8 cellular contexts compared by ENCODE assay signal in genomic region chr20:49982346-49983122, GRCh38. TPM values are rescaled to one million over a fixed set of nuclear protein-coding genes. Genes with fewer than 3 reads are reported as not detected.
DNase-seq lines count a peak whose midpoint lies in the region; ATAC-seq and TF ChIP-seq lines count a peak whose summit lies in the region.

Gene SNAI1, plus strand, starts transcription at chr20:49982980. Its CDS starts 80 bp downstream, at chr20:49983060.

- peak within 1 kb of the TSS; percentile 83 for H3K4me3 ChIP-seq in coronary artery
- peak within 1 kb of the TSS; percentile 49 to 50 for H3K4me3 ChIP-seq in left lung

- intact Hi-C loops in left lung (cut with DNase I), result loop anchor here (5.0 to 10.0 kb wide), 3 partner anchors 82 to 190 kb away; no protein-coding TSS in a partner anchor

- peaks cover 0 to 23% of the 10 kb centered on the region in 2 donors for H3K27me3 ChIP-seq in left lung

- DNase-seq in AG09319 (ENCODE audit: extremely low read depth, low read depth) (peak; percentile 74), NCI-H460 (ENCODE audit: extremely low read depth, low read depth) (peak; percentile 86), coronary artery (ENCODE audit: low spot score) (peak; percentile 83), left lung (peak; percentile 88 to 90)
- peak; percentile 86 for DNase-seq in activated CD4-positive, alpha-beta T cell treated with anti-CD3 and anti-CD28 coated beads for 48 hours
- peak; percentile 83 for DNase-seq in stimulated activated CD4-positive, alpha-beta T cell treated with anti-CD3 and anti-CD28 coated beads, Interleukin-2, amount 100 ng/mL, for 4 hours (ENCODE audit: low read depth)

- H3K9me3 ChIP-seq in left lung, result no peaks in the 10 kb centered on the region

- peaks cover 15 to 58% of the 10 kb centered on the region in 2 donors for H3K4me1 ChIP-seq in left lung

- ATAC-seq in GM19023 (IDR thresholded peaks at IDR 0.05; ENCODE audit: unreplicated experiment) (peak; percentile 82), HG03354 (IDR thresholded peaks at IDR 0.05; ENCODE audit: poor library complexity, severe bottlenecking, unreplicated experiment) (peak; percentile 81), left lung (peak; percentile 94)

- TF ChIP-seq CTCF in AG09319 (IDR thresholded peaks at IDR 0.05; ENCODE audit: low read depth, low read length) (peak; percentile 37), coronary artery (IDR thresholded peaks at IDR 0.05) (peak; percentile 23), left lung (IDR thresholded peaks at IDR 0.05) (peak; percentile 19 to 34)

- no peaks in the 10 kb centered on the region for H3K36me3 ChIP-seq in left lung

- peak within 1 kb of the TSS; percentile 12 to 87 for H3K27ac ChIP-seq in coronary artery
- H3K27ac ChIP-seq in left lung, result peak within 1 kb of the TSS; percentile 62 to 65

RNA-seq across cellular contexts. Expression of gene SNAI1, which starts in this region (rescaled TPM):
- 2.2 and 2.3 TPM in 2 replicates for total RNA-seq in NCI-H460 (2014; rRNA removed; shearing (Covaris generic))
- polyA plus RNA-seq in NCI-H460 (2014; cell fraction: nucleus; rRNA removed), result 1.1 and 1.3 TPM in 2 replicates
- total RNA-seq in left lung, result 1 to 10 TPM; 2.8 to 4.1 TPM

Comparison
In these comparisons a context has a peak if more than half of its experiments do, and no peak if none do; other contexts are left out.
1. Peak in every context shown above with its lines: DNase-seq, ATAC-seq, H3K4me3 ChIP-seq and H3K27ac ChIP-seq.